Comparison of ENCODE assay signal across 8 cellular contexts in the genomic region with DNA sequence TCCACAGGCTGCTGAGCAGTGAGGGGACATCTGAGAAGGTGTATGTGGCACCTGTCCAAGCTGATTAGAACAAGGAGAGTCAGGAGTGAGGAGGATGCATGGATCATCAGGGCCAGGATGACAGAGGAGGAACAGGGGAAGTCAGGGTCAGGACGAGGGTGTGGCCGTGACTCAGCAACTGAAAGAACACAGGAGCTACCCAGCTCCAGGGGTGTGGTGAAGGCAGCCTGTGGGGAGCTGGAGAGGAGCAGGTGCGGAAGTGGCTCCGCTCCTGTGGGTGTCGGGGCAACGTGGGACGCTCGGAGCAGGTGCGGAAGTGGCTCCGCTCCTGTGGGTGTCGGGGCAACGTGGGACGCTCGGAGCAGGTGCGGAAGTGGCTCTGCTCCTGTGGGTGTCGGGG.
DNase-seq lines count a peak whose midpoint lies in the region; ATAC-seq, FAIRE-seq and TF ChIP-seq lines count a peak whose summit lies in the region.
"Not testable (repeated sequence)": the region's sequence is repeated elsewhere in the genome, so short reads cannot be mapped to it uniquely, and the experiment has no call there.

No MANE protein-coding gene starts in this region.

- intact Hi-C loops in Right ventricle myocardium inferior (cut with DNase I); spleen (cut with DNase I; ENCODE audit: low total_unique reads): not testable (repeated sequence)

- H3K27ac ChIP-seq in spleen, result not testable (repeated sequence)

- DNase-seq in A172 (ENCODE audit: low spot score), result peak; percentile 41
- peak; percentile 55 for DNase-seq in Daoy (ENCODE audit: low read depth)
- peak; percentile 20 for DNase-seq in MG63
- peak; percentile 45 for DNase-seq in NCI-H2171 (lab: John Stamatoyannopoulos, UW)
- DNase-seq in RPMI8226, result peak; percentile 35
- peak; percentile 24 for DNase-seq in bronchial epithelial cell (ENCODE audit: low read depth)
- DNase-seq in Right ventricle myocardium inferior (ENCODE audit: missing footprints), result peak; percentile 34
- DNase-seq in spleen, result peak; percentile 49

- not testable (repeated sequence) for TF ChIP-seq CTCF in bronchial epithelial cell (IDR thresholded peaks at IDR 0.05; ENCODE audit: insufficient read depth, low read length, severe bottlenecking); spleen (IDR thresholded peaks at IDR 0.05 in 8 of 11, conservative IDR thresholded peaks at IDR 0.05 in 3 of 11)

- not testable (repeated sequence) for TF ChIP-seq POLR2A in spleen (IDR thresholded peaks at IDR 0.05)

- H3K27me3 ChIP-seq in MG63; bronchial epithelial cell (ENCODE audit: control insufficient read depth, insufficient read depth, low read length); spleen (replicated peaks in 1 of 7): not testable (repeated sequence)

- H3K9me3 ChIP-seq in MG63, result not testable (repeated sequence)
- peaks cover 0 to 53% (median 48%) of the 10 kb centered on the region in 8 donors for H3K9me3 ChIP-seq in spleen

- 75 to 89% (median 80%) methylated on average over 9 to 15 of the region's 16 CpGs for WGBS in spleen, 5 donors

- H3K4me3 ChIP-seq in MG63; bronchial epithelial cell (ENCODE audit: low read depth, low read length); spleen: not testable (repeated sequence)

- not testable (repeated sequence) for H3K36me3 ChIP-seq in MG63; bronchial epithelial cell (ENCODE audit: control insufficient read depth, insufficient read depth, low read length); spleen

- not testable (repeated sequence) for ATAC-seq in Right ventricle myocardium inferior

- H3K4me1 ChIP-seq in spleen, result not testable (repeated sequence)

- not testable (repeated sequence) for FAIRE-seq in bronchial epithelial cell (lab: Jason Lieb, UNC)
